9 cellular contexts compared by ENCODE assay signal in genomic region chr5:139808481-139809330, GRCh38. TPM values are rescaled to one million over a fixed set of nuclear protein-coding genes. Genes with fewer than 3 reads are reported as not detected.
DNase-seq lines count a peak whose midpoint lies in the region; ATAC-seq, FAIRE-seq and TF ChIP-seq lines count a peak whose summit lies in the region.
"Had no signal": no experiment of that assay in that cellular context is flagged by ENCODE, and none has a peak within 500 bp of the region (broad histone marks: within the 10 kb centered on the region; RNA-seq: fewer than 3 reads in every experiment).

No MANE protein-coding gene starts in this region.

- no peak for FAIRE-seq in GM12878 (lab: Jason Lieb, UNC)

- no peak for TF ChIP-seq RAD21 in GM12878 (IDR thresholded peaks at IDR 0.05; ENCODE audit: insufficient read depth, low read depth, low read length)

- no peak for TF ChIP-seq EP300 in GM12878 (IDR thresholded peaks at IDR 0.05; ENCODE audit: borderline replicate concordance in 1 of 2, control insufficient read depth in 1 of 2, low read depth in 2 of 2, low read length in 2 of 2)

- TF ChIP-seq CTCF in GM12878 (IDR thresholded peaks at IDR 0.05 in 2 of 3, conservative IDR thresholded peaks at IDR 0.05 in 1 of 3; ENCODE audit: control insufficient read depth in 2 of 3, extremely low read depth in 1 of 3, insufficient read depth in 1 of 3, low read depth in 3 of 3, low read length in 3 of 3) (no peak), mucosa of descending colon (IDR thresholded peaks at IDR 0.05) (no peak)

- H3K27ac ChIP-seq in GM12878 (ENCODE audit: control insufficient read depth, insufficient read depth) = no peak overlapping the region
- no peak overlapping the region for H3K27ac ChIP-seq in effector memory CD4-positive, alpha-beta T cell (ENCODE audit: insufficient read depth, low read length, poor library complexity, severe bottlenecking)
- H3K27ac ChIP-seq: uterus had no signal

- H3K36me3 ChIP-seq in GM12878 (ENCODE audit: control insufficient read depth in 2 of 2, insufficient read depth in 2 of 2, low read length in 1 of 2) (no peaks in the 10 kb centered on the region), mucosa of descending colon (ENCODE audit: low read depth) (no peaks in the 10 kb centered on the region)
- no peaks in the 10 kb centered on the region for H3K36me3 ChIP-seq in effector memory CD4-positive, alpha-beta T cell (ENCODE audit: control insufficient read depth, insufficient read depth, low read length)
- H3K36me3 ChIP-seq: uterus had no signal

- intact Hi-C loops in GM12878 (cut with micrococcal nuclease; ENCODE audit: unreplicated experiment) (no loop called here), mucosa of descending colon (cut with DNase I, micrococcal nuclease) (no loop called here)

- H3K27me3 ChIP-seq in GM12878 (replicated peaks in 1 of 2; ENCODE audit: control insufficient read depth in 2 of 2, insufficient read depth in 2 of 2, low read length in 1 of 2) = no peaks in the 10 kb centered on the region; a peak in 2 of 4 replicates
- no peaks in the 10 kb centered on the region for H3K27me3 ChIP-seq in effector memory CD4-positive, alpha-beta T cell (replicated peaks; ENCODE audit: control insufficient read depth, insufficient read depth, low read length, poor library complexity, severe bottlenecking)
- H3K27me3 ChIP-seq: uterus had no signal

- peak; percentile 26 for DNase-seq in EL
- peak; percentile 58 for DNase-seq in KBM-7
- no peak for DNase-seq in GM12878 (ENCODE audit: low read depth, low spot score)
- peak; percentile 43 to 47 (median 44) for DNase-seq in mucosa of descending colon
- no peak for DNase-seq in NCI-H1105 treated with DMSO at 0.1 percent for 48 hours (lab: John Stamatoyannopoulos, UW)
- no peak for DNase-seq in effector memory CD4-positive, alpha-beta T cell
- DNase-seq: uterus had no signal

- 9% methylated on average over 19 of the region's 19 CpGs for WGBS in GM12878 (ENCODE audit: insufficient coverage, insufficient replicate concordance, low lambda C conversion rate, missing lambda C conversion rate)

- RAD21 ChIA-PET in GM12878 (lab: Charles Lee; ENCODE audit: unreplicated experiment) = no interaction called here

- H4K20me1 ChIP-seq in GM12878 (ENCODE audit: control insufficient read depth, insufficient read depth) = no peaks in the 10 kb centered on the region; the same call in 1 of the 2 replicates

- H3K4me1 ChIP-seq in GM12878 (ENCODE audit: control insufficient read depth, insufficient read depth, low read length) (no peaks in the 10 kb centered on the region), mucosa of descending colon (ENCODE audit: low read depth) (no peaks in the 10 kb centered on the region)
- H3K4me1 ChIP-seq in effector memory CD4-positive, alpha-beta T cell (ENCODE audit: control insufficient read depth, insufficient read depth, low read length, poor library complexity, severe bottlenecking) = no peaks in the 10 kb centered on the region
- H3K4me1 ChIP-seq: uterus had no signal

- CTCF ChIA-PET in GM12878 (lab: Yijun Ruan, JAX) = no interaction called here

- no peak overlapping the region for H3K9ac ChIP-seq in GM12878 (ENCODE audit: control insufficient read depth, insufficient read depth, low read length)

- ATAC-seq in GM12878 = peak; percentile 95
- peak; percentile 60 for ATAC-seq in mucosa of descending colon
- ATAC-seq in GM18907 (IDR thresholded peaks at IDR 0.05; ENCODE audit: unreplicated experiment) = no peak
- no peak for ATAC-seq in GM19351 (IDR thresholded peaks at IDR 0.05; ENCODE audit: unreplicated experiment)

- no TSS peak for BruUV-seq in GM12878 (replicated peaks; lab: Mats Ljungman, UMichigan)

- H3K4me2 ChIP-seq in GM12878 (ENCODE audit: control insufficient read depth, insufficient read depth) = no peak overlapping the region

- H2AFZ ChIP-seq in GM12878 (ENCODE audit: control insufficient read depth, low read depth, low read length) = no peak overlapping the region

- no peak for TF ChIP-seq POLR2A in GM12878 (IDR thresholded peaks at IDR 0.05; ENCODE audit: low read depth, low read length)

- H3K79me2 ChIP-seq in GM12878 (ENCODE audit: control insufficient read depth, insufficient read depth, low read length) = no peaks in the 10 kb centered on the region

- in situ Hi-C loops in KBM-7 (cut with MboI; ENCODE audit: low pct_unique_long_range_greater_than_20kb, low sequenced_read_pairs) (no loop called here), GM12878 (cut with MboI) (no loop called here)

- no peak overlapping the region for H3K4me3 ChIP-seq in GM12878
- no peak overlapping the region for H3K4me3 ChIP-seq in mucosa of descending colon
- no peak overlapping the region for H3K4me3 ChIP-seq in effector memory CD4-positive, alpha-beta T cell (ENCODE audit: insufficient read depth, low read depth, low read length, poor library complexity, severe bottlenecking)
- H3K4me3 ChIP-seq: uterus had no signal

- POLR2A ChIA-PET in GM12878 (lab: Charles Lee) = no interaction called here

- H3K9me3 ChIP-seq in GM12878 (replicated peaks; ENCODE audit: control insufficient read depth, insufficient read depth, low read length) = no peaks in the 10 kb centered on the region
- H3K9me3 ChIP-seq in mucosa of descending colon = no peaks in the 10 kb centered on the region
- no peaks in the 10 kb centered on the region for H3K9me3 ChIP-seq in effector memory CD4-positive, alpha-beta T cell (ENCODE audit: control insufficient read depth, low read length)
- H3K9me3 ChIP-seq: uterus had no signal

- SMC1A ChIA-PET in GM12878 (lab: Charles Lee; ENCODE audit: uncharacterized antibody, unreplicated experiment) = no interaction called here

TF ChIP-seq in GM12878, 131 proteins besides CTCF, POLR2A, EP300 and RAD21:
- TF ChIP-seq REST (IDR thresholded peaks at IDR 0.05; ENCODE audit: low read depth, low read length) (peak; percentile 96), RB1 (IDR thresholded peaks at IDR 0.05; ENCODE audit: borderline replicate concordance) (no peak), BACH1 (IDR thresholded peaks at IDR 0.05; ENCODE audit: borderline replicate concordance) (no peak)

RNA-seq across cellular contexts. Expression of gene PSD2, which starts 13.1 kb away (rescaled TPM):
- total RNA-seq in GM12878 (2013; cell fraction: nucleolus; rRNA removed) = 0.12 and 0.23 TPM in 2 replicates
- total RNA-seq in GM12878 (2014; rRNA removed) (0.11 TPM in 1 of 2 replicates, not detected in the other), GM12878 (2014; rRNA removed; fragmentation: Illumina TruSeq; extraction: Trizol) (not detected in 2 replicates), GM12878 (2021) (not detected in 2 replicates), mucosa of descending colon (under 1 TPM in 2 of 3 donors, not detected in 1; 0.07 to 0.25 TPM)
- 0.05 TPM for polyA plus RNA-seq in GM12878 (2011; ENCODE audit: low read depth)
- polyA plus RNA-seq in GM12878 (2011; rRNA removed) (0.04 and 0.07 TPM in 2 replicates), GM12878 (2014; fragmentation: Illumina TruSeq; extraction: Trizol) (0.03 and 0.05 TPM in 2 replicates), GM12878 (2014; fragmentation: Nextera tagmentation; extraction: Ambion mirVana) (under 1 TPM in 1 of 2 experiments, not detected in 1; 0.02 TPM), GM12878 (2014; rRNA removed) (0.03 TPM in 1 of 2 replicates, not detected in the other), GM12878 (2016; fragmentation: Nextera tagmentation; extraction: Ambion mirVana) (under 1 TPM in 1 of 2 experiments, not detected in 1; 0.14 TPM)
- polyA plus RNA-seq in GM12878 (2011; cell fraction: cytosol; rRNA removed) = 0.04 and 0.07 TPM in 2 replicates
- 0.28 and 0.40 TPM in 2 replicates for polyA plus RNA-seq in GM12878 (2011; cell fraction: nucleus; rRNA removed)
- polyA plus RNA-seq in GM12878 (2012) = 0.04 and 0.15 TPM in 2 replicates
- 0.10 TPM in 1 of 2 replicates, not detected in the other for polyA minus RNA-seq in GM12878 (2011; rRNA and poly(A)+ RNA removed)
- not detected in 2 replicates for polyA minus RNA-seq in GM12878 (2011; cell fraction: cytosol; rRNA and poly(A)+ RNA removed)
- not detected in 2 replicates for polyA minus RNA-seq in GM12878 (2011; cell fraction: nucleus; rRNA and poly(A)+ RNA removed)

Comparison
In these comparisons a context has a peak if more than half of its experiments do, and no peak if none do; other contexts are left out.
1. DNase-seq: peak in EL (single experiment), KBM-7 (single experiment) and mucosa of descending colon (3 of 3); none in GM12878 (single experiment), NCI-H1105 treated with DMSO at 0.1 percent for 48 hours (single experiment) and effector memory CD4-positive, alpha-beta T cell (0 of 3).
2. ATAC-seq: peak in GM12878 (single experiment) and mucosa of descending colon (single experiment); none in GM18907 (single experiment) and GM19351 (single experiment).